Comparison of ENCODE assay signal across 15 cellular contexts in genomic region chr1:202324646-202325045, GRCh38. TPM values are rescaled to one million over a fixed set of nuclear protein-coding genes. Genes with fewer than 3 reads are reported as not detected.
DNase-seq lines count a peak whose midpoint lies in the region; ATAC-seq lines count a peak whose summit lies in the region.
"Had no signal": no experiment of that assay in that cellular context is flagged by ENCODE, and none has a peak within 500 bp of the region (broad histone marks: within the 10 kb centered on the region; RNA-seq: fewer than 3 reads in every experiment).

No MANE protein-coding gene starts in this region.

- CTCF ChIA-PET in activated CD8-positive, alpha-beta memory T cell treated with anti-CD3 and anti-CD28 coated beads, Interleukin-2, amount 10 ng/mL, durations not matched to agents 7 days and 5 days (lab: Charles Lee) = interaction anchor here (2.2 kb wide), 1 partner anchor 9 kb away, joined by 10 read pairs; no protein-coding TSS in a partner anchor

- DNase-seq in activated CD8-positive, alpha-beta memory T cell treated with anti-CD3 and anti-CD28 coated beads, Interleukin-2, amount 10 ng/mL, durations not matched to agents 7 days and 5 days = peak; percentile 34
- no peak for DNase-seq in activated CD8-positive, alpha-beta memory T cell treated with anti-CD3 and anti-CD28 coated beads for 24 hours
- DNase-seq in ecto neural progenitor cell (ENCODE audit: low spot score) (peak; percentile 5), ureter (ENCODE audit: low spot score) (peak; percentile 10), NCI-H82 (lab: John Stamatoyannopoulos, UW) (no peak)
- no peak for DNase-seq in activated effector memory CD4-positive, alpha-beta T cell treated with Interleukin-2 at 50 U/mL for 16 hours
- DNase-seq: AML-193; Caco-2; Calu3; CD4-positive, alpha-beta T cell; CD8-positive, alpha-beta T cell; DMS79 treated with DMSO at 0.1 percent for 48 hours; GF-D8 had no signal

- peaks cover 11% of the 10 kb centered on the region for H3K4me1 Mint-ChIP-seq in activated CD8-positive, alpha-beta memory T cell treated with anti-CD3 and anti-CD28 coated beads, Interleukin-2, amount 10 ng/mL, durations not matched to agents 7 days and 5 days
- H3K4me1 Mint-ChIP-seq: B cell had no signal

- no peaks in the 10 kb centered on the region for H3K27me3 Mint-ChIP-seq in activated CD8-positive, alpha-beta memory T cell treated with anti-CD3 and anti-CD28 coated beads, Interleukin-2, amount 10 ng/mL, durations not matched to agents 7 days and 5 days
- H3K27me3 Mint-ChIP-seq: B cell; CD4-positive, alpha-beta T cell had no signal

- H3K27ac Mint-ChIP-seq in activated CD8-positive, alpha-beta memory T cell treated with anti-CD3 and anti-CD28 coated beads, Interleukin-2, amount 10 ng/mL, durations not matched to agents 7 days and 5 days = no peak overlapping the region
- H3K27ac Mint-ChIP-seq: B cell; CD4-positive, alpha-beta T cell; CD8-positive, alpha-beta T cell had no signal

- H3K36me3 Mint-ChIP-seq in activated CD8-positive, alpha-beta memory T cell treated with anti-CD3 and anti-CD28 coated beads, Interleukin-2, amount 10 ng/mL, durations not matched to agents 7 days and 5 days = peaks cover 2% of the 10 kb centered on the region

- no peak for ATAC-seq in activated CD8-positive, alpha-beta memory T cell treated with anti-CD3 and anti-CD28 coated beads, Interleukin-2, amount 10 ng/mL, durations not matched to agents 7 days and 5 days
- ATAC-seq: A549; CD8-positive, alpha-beta T cell had no signal

- H3K9me3 Mint-ChIP-seq in activated CD8-positive, alpha-beta memory T cell treated with anti-CD3 and anti-CD28 coated beads, Interleukin-2, amount 10 ng/mL, durations not matched to agents 7 days and 5 days (ENCODE audit: low read depth) = no peaks in the 10 kb centered on the region
- H3K9me3 Mint-ChIP-seq: CD4-positive, alpha-beta T cell; CD8-positive, alpha-beta T cell had no signal

- H3K4me3 Mint-ChIP-seq in activated CD8-positive, alpha-beta memory T cell treated with anti-CD3 and anti-CD28 coated beads, Interleukin-2, amount 10 ng/mL, durations not matched to agents 7 days and 5 days = no peak overlapping the region
- H3K4me3 Mint-ChIP-seq: B cell; CD4-positive, alpha-beta T cell; CD8-positive, alpha-beta T cell had no signal

RNA-seq across cellular contexts. Expression of gene UBE2T, which starts 17.1 kb away (rescaled TPM):
- total RNA-seq in activated CD8-positive, alpha-beta memory T cell treated with anti-CD3 and anti-CD28 coated beads, Interleukin-2, amount 10 ng/mL, durations not matched to agents 7 days and 5 days = 10 to 100 TPM; 77.3 to 86.0 TPM
- total RNA-seq in ureter = 3.3 TPM

RNA-seq across cellular contexts. Expression of gene PPP1R12B, which starts 23.9 kb away (rescaled TPM):
- 10 to 100 TPM; 20.3 to 34.2 TPM for total RNA-seq in activated CD8-positive, alpha-beta memory T cell treated with anti-CD3 and anti-CD28 coated beads, Interleukin-2, amount 10 ng/mL, durations not matched to agents 7 days and 5 days
- 207 TPM for total RNA-seq in ureter

Comparison
In these comparisons a context has a peak if more than half of its experiments do, and no peak if none do; other contexts are left out.
1. DNase-seq: peak in activated CD8-positive, alpha-beta memory T cell treated with anti-CD3 and anti-CD28 coated beads, Interleukin-2, amount 10 ng/mL, durations not matched to agents 7 days and 5 days (single experiment), ecto neural progenitor cell (single experiment) and ureter (single experiment); none in activated CD8-positive, alpha-beta memory T cell treated with anti-CD3 and anti-CD28 coated beads for 24 hours (single experiment), activated effector memory CD4-positive, alpha-beta T cell treated with Interleukin-2 at 50 U/mL for 16 hours (single experiment) and NCI-H82 (single experiment).
2. RNA of gene UBE2T, which starts 17.1 kb away (total RNA-seq): 77.3 to 86.0 TPM in activated CD8-positive, alpha-beta memory T cell treated with anti-CD3 and anti-CD28 coated beads, Interleukin-2, amount 10 ng/mL, durations not matched to agents 7 days and 5 days; 3.3 TPM in ureter (single experiment); every median in the first group is over 10 times any median in the second.